Comparison of ENCODE assay signal across 9 cellular contexts in the genomic region with DNA sequence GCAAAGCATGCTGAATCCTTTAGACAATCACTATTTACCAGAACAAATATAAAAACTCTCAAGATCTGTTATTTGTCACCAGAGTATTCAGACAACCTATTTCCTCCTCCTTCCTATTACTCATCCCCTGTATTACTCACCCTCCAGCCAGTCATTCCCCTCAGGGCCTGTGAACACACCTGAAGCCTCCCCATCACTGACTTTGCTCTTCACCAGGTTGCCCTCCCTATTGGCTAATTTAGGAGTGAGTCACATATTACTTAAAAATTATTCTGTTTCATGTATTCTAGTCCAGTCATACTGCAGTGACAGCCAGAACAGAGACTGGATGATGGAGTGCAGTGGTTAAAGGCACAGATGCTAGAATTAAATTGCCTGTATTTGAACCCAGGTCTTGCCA. TPM values are rescaled to one million over a fixed set of nuclear protein-coding genes. Genes with fewer than 3 reads are reported as not detected.
DNase-seq lines count a peak whose midpoint lies in the region; ATAC-seq and TF ChIP-seq lines count a peak whose summit lies in the region.
"Had no signal": no experiment of that assay in that cellular context is flagged by ENCODE, and none has a peak within 500 bp of the region (broad histone marks: within the 10 kb centered on the region; RNA-seq: fewer than 3 reads in every experiment).

No MANE protein-coding gene starts in this region.

- H3K9ac ChIP-seq in HCT116 (ENCODE audit: low read length): peak overlapping the region; percentile 33

- H3K27ac ChIP-seq in HCT116 (ENCODE audit: low read depth, low read length): peak overlapping the region; percentile 82

- H3K4me3 Mint-ChIP-seq in MCF 10A (ENCODE audit: unreplicated experiment): no peak overlapping the region

- H3K36me3 ChIP-seq in HCT116 (ENCODE audit: control insufficient read depth in 1 of 2, insufficient read depth in 2 of 2, low read length in 2 of 2): no peaks in the 10 kb centered on the region
- H3K36me3 ChIP-seq: spleen had no signal

- DNase-seq in HCT116 (ENCODE audit: low read depth, low spot score) (peak; percentile 97), T-helper 22 cell (ENCODE audit: low read depth) (peak; percentile 70), MCF 10A (ENCODE audit: unreplicated experiment) (peak; percentile 98), mesenteric fat pad (ENCODE audit: low spot score) (no peak), RPMI8226 (no peak), NCI-H446 treated with DMSO at 0.1 percent for 48 hours (lab: John Stamatoyannopoulos, UW) (no peak)
- peak; percentile 52 to 68 for DNase-seq in stimulated activated CD4-positive, alpha-beta T cell treated with anti-CD3 and anti-CD28 coated beads, Interleukin-15, amount 100 ng/mL, for 48 hours (ENCODE audit: low read depth in 2 of 2)
- DNase-seq: spleen had no signal

- H3K27me3 ChIP-seq in HCT116 (ENCODE audit: insufficient read depth, low read length): no peaks in the 10 kb centered on the region
- H3K27me3 ChIP-seq: spleen had no signal

- peaks cover 27 to 54% of the 10 kb centered on the region in 2 experiments for H3K4me1 ChIP-seq in HCT116 (ENCODE audit: control insufficient read depth in 1 of 2, insufficient read depth in 2 of 2, low read length in 2 of 2)

- H3K27me3 Mint-ChIP-seq in MCF 10A (ENCODE audit: insufficient read depth, unreplicated experiment): no peaks in the 10 kb centered on the region

- intact Hi-C loops in HCT116 (cut with micrococcal nuclease): no loop called here
- intact Hi-C loops in MCF 10A (cut with micrococcal nuclease): no loop called here

- no peak for TF ChIP-seq CTCF in HCT116 (IDR thresholded peaks at IDR 0.05 in 2 of 3, conservative IDR thresholded peaks at IDR 0.05 in 1 of 3; ENCODE audit: borderline replicate concordance in 1 of 3, insufficient read depth in 1 of 3, low read depth in 2 of 3, low read length in 2 of 3)
- no peak for TF ChIP-seq CTCF in MCF 10A (IDR thresholded peaks at IDR 0.05; ENCODE audit: unreplicated experiment)

- peak overlapping the region; percentile 13 for H3K27ac Mint-ChIP-seq in MCF 10A (ENCODE audit: low read depth, unreplicated experiment)

- peak overlapping the region; percentile 56 for H3K4me2 ChIP-seq in HCT116 (ENCODE audit: low read length)

- CTCF ChIA-PET in HCT116 (lab: Charles Lee) (no interaction called here), MCF 10A (lab: Yijun Ruan, JAX) (no interaction called here)

- H3K9me2 ChIP-seq in HCT116 (ENCODE audit: insufficient read depth): no peaks in the 10 kb centered on the region

- no TSS peak for BruUV-seq in HCT116 (replicated peaks; lab: Mats Ljungman, UMichigan)
- BruUV-seq in MCF 10A (replicated peaks; lab: Mats Ljungman, UMichigan): no TSS peak

- TF ChIP-seq POLR2A in HCT116 (IDR thresholded peaks at IDR 0.05; ENCODE audit: borderline replicate concordance, extremely low read depth, insufficient read depth, insufficient read length): no peak

- peaks cover 12% of the 10 kb centered on the region for H3K4me1 Mint-ChIP-seq in MCF 10A (ENCODE audit: insufficient read depth, unreplicated experiment)

- peaks cover under 1% of the 10 kb centered on the region; the same call in 1 of the 2 replicates for H4K20me1 ChIP-seq in HCT116 (ENCODE audit: insufficient read depth)

- TF ChIP-seq RAD21 in HCT116 (IDR thresholded peaks at IDR 0.05; ENCODE audit: low read depth): peak; percentile 22; the same call in 1 of the 2 replicates

- H3K36me3 Mint-ChIP-seq in MCF 10A (ENCODE audit: insufficient read depth, unreplicated experiment): no peaks in the 10 kb centered on the region

- POLR2A ChIA-PET in HCT116 (lab: Charles Lee): interaction anchor here (1.1 kb wide), 1 partner anchor 394 kb away, joined by 4 read pairs; no protein-coding TSS in a partner anchor
- POLR2A ChIA-PET in MCF 10A (lab: Yijun Ruan, JAX): interaction anchor here (1.3 to 2.0 kb wide), 3 partner anchors 13 to 38 kb away, joined by 3 to 6 read pairs (median 5); no protein-coding TSS in a partner anchor

- no peaks in the 10 kb centered on the region for H3K9me3 ChIP-seq in HCT116 (ENCODE audit: control insufficient read depth in 1 of 2, insufficient read depth in 1 of 2, low read depth in 1 of 2, low read length in 2 of 2)
- H3K9me3 ChIP-seq: spleen had no signal

- peak; percentile 81 for ATAC-seq in HCT116
- no peak for ATAC-seq in HG02981 (IDR thresholded peaks at IDR 0.05; ENCODE audit: unreplicated experiment)

- no peaks in the 10 kb centered on the region for H3K9me3 Mint-ChIP-seq in MCF 10A (ENCODE audit: unreplicated experiment)

- peak overlapping the region; percentile 55 for H2AFZ ChIP-seq in HCT116 (ENCODE audit: low read depth, low read length, poor library complexity, severe bottlenecking)

- H3K79me2 ChIP-seq in HCT116 (ENCODE audit: insufficient read depth, low read length): peaks cover 12% of the 10 kb centered on the region

- RAD21 ChIA-PET in HCT116 (lab: Charles Lee; ENCODE audit: low non-redundant PET in 1 of 2, low total read pairs in 2 of 2, uncharacterized antibody in 2 of 2, unreplicated experiment in 2 of 2): no interaction called here

- H3K4me3 ChIP-seq in HCT116 (replicated peaks in 1 of 2; ENCODE audit: low read depth in 1 of 2, low read length in 2 of 2): peak overlapping the region in 1 of 2 experiments; percentile 9; a peak in 2 of 4 replicates
- H3K4me3 ChIP-seq: spleen had no signal

TF ChIP-seq in HCT116, 20 proteins besides CTCF, POLR2A, EP300 and RAD21 (continues in another document):
- TF ChIP-seq YY1 (IDR thresholded peaks at IDR 0.05; ENCODE audit: extremely low read depth, insufficient replicate concordance, low read depth, low read length): peak; percentile 54
- TF ChIP-seq ELF1 (IDR thresholded peaks at IDR 0.05; ENCODE audit: borderline replicate concordance, low read depth): no peak; the same call in 1 of the 2 replicates
- TF ChIP-seq, protein P1, sequence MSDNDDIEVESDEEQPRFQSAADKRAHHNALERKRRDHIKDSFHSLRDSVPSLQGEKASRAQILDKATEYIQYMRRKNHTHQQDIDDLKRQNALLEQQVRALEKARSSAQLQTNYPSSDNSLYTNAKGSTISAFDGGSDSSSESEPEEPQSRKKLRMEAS (IDR thresholded peaks at IDR 0.05): peak; percentile 28; the same call in 1 of the 2 replicates
- TF ChIP-seq, protein P2, sequence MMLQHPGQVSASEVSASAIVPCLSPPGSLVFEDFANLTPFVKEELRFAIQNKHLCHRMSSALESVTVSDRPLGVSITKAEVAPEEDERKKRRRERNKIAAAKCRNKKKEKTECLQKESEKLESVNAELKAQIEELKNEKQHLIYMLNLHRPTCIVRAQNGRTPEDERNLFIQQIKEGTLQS (IDR thresholded peaks at IDR 0.05): no peak; the same call in 1 of the 2 replicates
- TF ChIP-seq, protein P3, sequence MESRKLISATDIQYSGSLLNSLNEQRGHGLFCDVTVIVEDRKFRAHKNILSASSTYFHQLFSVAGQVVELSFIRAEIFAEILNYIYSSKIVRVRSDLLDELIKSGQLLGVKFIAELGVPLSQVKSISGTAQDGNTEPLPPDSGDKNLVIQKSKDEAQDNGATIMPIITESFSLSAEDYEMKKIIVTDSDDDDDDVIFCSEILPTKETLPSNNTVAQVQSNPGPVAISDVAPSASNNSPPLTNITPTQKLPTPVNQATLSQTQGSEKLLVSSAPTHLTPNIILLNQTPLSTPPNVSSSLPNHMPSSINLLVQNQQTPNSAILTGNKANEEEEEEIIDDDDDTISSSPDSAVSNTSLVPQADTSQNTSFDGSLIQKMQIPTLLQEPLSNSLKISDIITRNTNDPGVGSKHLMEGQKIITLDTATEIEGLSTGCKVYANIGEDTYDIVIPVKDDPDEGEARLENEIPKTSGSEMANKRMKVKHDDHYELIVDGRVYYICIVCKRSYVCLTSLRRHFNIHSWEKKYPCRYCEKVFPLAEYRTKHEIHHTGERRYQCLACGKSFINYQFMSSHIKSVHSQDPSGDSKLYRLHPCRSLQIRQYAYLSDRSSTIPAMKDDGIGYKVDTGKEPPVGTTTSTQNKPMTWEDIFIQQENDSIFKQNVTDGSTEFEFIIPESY (IDR thresholded peaks at IDR 0.05; ENCODE audit: extremely low read depth, insufficient replicate concordance, low read length): no peak
- TF ChIP-seq CEBPB (IDR thresholded peaks at IDR 0.05; ENCODE audit: low read depth): peak; percentile 85
- peak; percentile 57; the same call in 1 of the 2 replicates for TF ChIP-seq CBX3 (IDR thresholded peaks at IDR 0.05; ENCODE audit: low read depth)
- TF ChIP-seq TCF7L2 (IDR thresholded peaks at IDR 0.05; ENCODE audit: borderline replicate concordance, extremely low read depth, insufficient read depth, insufficient read length): peak; percentile 39
- peak; percentile 78 for TF ChIP-seq SIN3A (IDR thresholded peaks at IDR 0.05; ENCODE audit: low read depth)
- TF ChIP-seq SRF (IDR thresholded peaks at IDR 0.05; ENCODE audit: low read depth): peak; percentile 75
- no peak for TF ChIP-seq POLR2AphosphoS5 (IDR thresholded peaks at IDR 0.05; ENCODE audit: low read depth, low read length)
- peak; percentile 99 for TF ChIP-seq FOSL1 (IDR thresholded peaks at IDR 0.05; ENCODE audit: low read depth)
- no peak for TF ChIP-seq EGR1 (IDR thresholded peaks at IDR 0.05; ENCODE audit: low read depth)
- no peak for TF ChIP-seq ZFX (IDR thresholded peaks at IDR 0.05)
- TF ChIP-seq SP1 (IDR thresholded peaks at IDR 0.05; ENCODE audit: low read depth): peak; percentile 93
- no peak for TF ChIP-seq EZH2phosphoT487 (IDR thresholded peaks at IDR 0.05; ENCODE audit: borderline replicate concordance)
- TF ChIP-seq JUND (IDR thresholded peaks at IDR 0.05): peak; percentile 97
- TF ChIP-seq ZNF274 (IDR thresholded peaks at IDR 0.05; ENCODE audit: low read depth, low read length): no peak

RNA-seq across cellular contexts. Expression of a gene that starts 3.7 kb away (rescaled TPM):
- total RNA-seq in HCT116 (2021; ENCODE audit: unreplicated experiment) (43.4 TPM), MCF 10A (2022) (26.4 and 28.7 TPM in 2 replicates), mesenteric fat pad (20.5 TPM)
- 16.3 and 19.0 TPM in 2 replicates for polyA plus RNA-seq in HCT116 (2012)

RNA-seq across cellular contexts. Expression of a gene that starts 59.9 kb away (rescaled TPM):
- not detected for total RNA-seq in HCT116 (2021; ENCODE audit: unreplicated experiment)
- polyA plus RNA-seq in HCT116 (2012): not detected in 2 replicates
- not detected in 2 replicates for total RNA-seq in MCF 10A (2022)
- total RNA-seq in mesenteric fat pad: not detected
- polyA plus RNA-seq: spleen had no signal

Comparison
In these comparisons a context has a peak if more than half of its experiments do, and no peak if none do; other contexts are left out.
1. DNase-seq: peak in HCT116 (single experiment), T-helper 22 cell (single experiment), MCF 10A (single experiment) and stimulated activated CD4-positive, alpha-beta T cell treated with anti-CD3 and anti-CD28 coated beads, Interleukin-15, amount 100 ng/mL, for 48 hours (2 of 2); none in mesenteric fat pad (single experiment), RPMI8226 (single experiment) and NCI-H446 treated with DMSO at 0.1 percent for 48 hours (single experiment).